In genomic region chr12:69475237-69475984, GRCh38 we compare ENCODE assay signal across 1 cellular context.
A peak's percentile ranks its signal among the peaks of the same experiment; 100 is the strongest.
TF ChIP-seq lines count a peak whose summit lies in the region.

No MANE protein-coding gene starts in this region.

TF ChIP-seq in HepG2, 621 proteins besides CTCF, POLR2A, EP300 and RAD21 (continued from another document):
- TF ChIP-seq PATZ1 (CRISPR knock-in tag; IDR thresholded peaks at IDR 0.05): peak; percentile 36; the same call in 1 of the 2 replicates
- TF ChIP-seq SMAD9 (CRISPR knock-in tag; IDR thresholded peaks at IDR 0.05): no peak
- peak; percentile 88 for TF ChIP-seq BCL6 (CRISPR knock-in tag; IDR thresholded peaks at IDR 0.05)
- TF ChIP-seq HMG20A (CRISPR knock-in tag; IDR thresholded peaks at IDR 0.05; ENCODE audit: borderline replicate concordance): no peak
- no peak for TF ChIP-seq RERE (CRISPR knock-in tag; IDR thresholded peaks at IDR 0.05; ENCODE audit: low read depth)
- no peak for TF ChIP-seq ZNF660 (CRISPR knock-in tag; IDR thresholded peaks at IDR 0.05; ENCODE audit: borderline replicate concordance, low read depth)
- no peak for TF ChIP-seq ZNF841 (CRISPR knock-in tag; IDR thresholded peaks at IDR 0.05; ENCODE audit: borderline replicate concordance)
- no peak for TF ChIP-seq NR2C2 (CRISPR knock-in tag; IDR thresholded peaks at IDR 0.05; ENCODE audit: borderline replicate concordance)
- no peak for TF ChIP-seq SOX6 (IDR thresholded peaks at IDR 0.05)
- TF ChIP-seq SOX6 (CRISPR knock-in tag; IDR thresholded peaks at IDR 0.05): peak; percentile 26; the same call in 1 of the 2 replicates
- no peak for TF ChIP-seq PHF20 (CRISPR knock-in tag; IDR thresholded peaks at IDR 0.05)
- no peak for TF ChIP-seq SP140L (CRISPR knock-in tag; IDR thresholded peaks at IDR 0.05; ENCODE audit: borderline replicate concordance)
- TF ChIP-seq TOPORS (CRISPR knock-in tag; IDR thresholded peaks at IDR 0.05): no peak
- no peak for TF ChIP-seq SRSF4 (IDR thresholded peaks at IDR 0.05; ENCODE audit: low read depth, low read length, poor library complexity, severe bottlenecking)
- TF ChIP-seq HNF4A (CRISPR knock-in tag; IDR thresholded peaks at IDR 0.05): peak; percentile 51
- TF ChIP-seq ZNF281 (CRISPR knock-in tag; IDR thresholded peaks at IDR 0.05; ENCODE audit: borderline replicate concordance): peak; percentile 27; the same call in 1 of the 2 replicates
- TF ChIP-seq MTA3 (CRISPR knock-in tag; IDR thresholded peaks at IDR 0.05): no peak
- TF ChIP-seq AHR (CRISPR knock-in tag; IDR thresholded peaks at IDR 0.05): no peak
- TF ChIP-seq ZNF7 (CRISPR knock-in tag; IDR thresholded peaks at IDR 0.05): 0 out of 2 replicates have a peak, but pooled peaks have one; percentile 56
- TF ChIP-seq CEBPG (CRISPR knock-in tag; IDR thresholded peaks at IDR 0.05): peak; percentile 27; the same call in 1 of the 2 replicates
- TF ChIP-seq ZNF160 (CRISPR knock-in tag; IDR thresholded peaks at IDR 0.05): no peak
- no peak for TF ChIP-seq ZNF280D (CRISPR knock-in tag; IDR thresholded peaks at IDR 0.05)
- TF ChIP-seq HNF4G (IDR thresholded peaks at IDR 0.05; ENCODE audit: borderline replicate concordance, low read depth, low read length): peak; percentile 50; the same call in 1 of the 2 replicates
- no peak for TF ChIP-seq HNF4G (CRISPR knock-in tag; IDR thresholded peaks at IDR 0.05; ENCODE audit: borderline replicate concordance, low read depth)
- TF ChIP-seq ZNF879 (CRISPR knock-in tag; IDR thresholded peaks at IDR 0.05): no peak
- TF ChIP-seq SNAPC5 (CRISPR knock-in tag; IDR thresholded peaks at IDR 0.05; ENCODE audit: borderline replicate concordance): no peak
- TF ChIP-seq PPARG (CRISPR knock-in tag; conservative IDR thresholded peaks at IDR 0.05): peak; percentile 62; the same call in 1 of the 2 replicates
- no peak for TF ChIP-seq SOX13 (IDR thresholded peaks at IDR 0.05)
- peak in 1 of 2 experiments; percentile 54; a peak in 1 of 4 replicates for TF ChIP-seq SOX13 (CRISPR knock-in tag; conservative IDR thresholded peaks at IDR 0.05 in 1 of 2, IDR thresholded peaks at IDR 0.05 in 1 of 2)
- TF ChIP-seq ZNF33B (CRISPR knock-in tag; IDR thresholded peaks at IDR 0.05): no peak
TF ChIP-seq in HepG2: peak in this region for 12.
